ENCODE assay signal across 23 cellular contexts in genomic region chr11:4926607-4927006, GRCh38. TPM values are rescaled to one million over a fixed set of nuclear protein-coding genes. Genes with fewer than 3 reads are reported as not detected.
DNase-seq lines count a peak whose midpoint lies in the region; ATAC-seq, FAIRE-seq and TF ChIP-seq lines count a peak whose summit lies in the region.
"Had no signal": no experiment of that assay in that cellular context is flagged by ENCODE, and none has a peak within 500 bp of the region (broad histone marks: within the 10 kb centered on the region; RNA-seq: fewer than 3 reads in every experiment).

No MANE protein-coding gene starts in this region.

- H3K4me2 ChIP-seq in mammary epithelial cell (ENCODE audit: insufficient read depth, low read depth, low read length) = no peak overlapping the region

- H3K27me3 ChIP-seq in mammary epithelial cell (ENCODE audit: insufficient read depth, low read length) (no peaks in the 10 kb centered on the region), bronchial epithelial cell (ENCODE audit: control insufficient read depth, insufficient read depth, low read length) (no peaks in the 10 kb centered on the region), esophagus muscularis mucosa (no peaks in the 10 kb centered on the region)
- H3K27me3 ChIP-seq: SJCRH30 had no signal

- no peak for ATAC-seq in GM19035 (IDR thresholded peaks at IDR 0.05; ENCODE audit: unreplicated experiment)
- ATAC-seq: HCT116, SK-N-SH treated with all-trans-retinoic acid at 6 μM for 48 hours had no signal

- POLR2A ChIA-PET in MCF 10A (lab: Yijun Ruan, JAX) = interaction anchor here (0.5 kb wide), 1 partner anchor 112 kb away, joined by 5 read pairs; no protein-coding TSS in a partner anchor

- FAIRE-seq in bronchial epithelial cell (lab: Jason Lieb, UNC) = no peak
- FAIRE-seq: GM18507, H1 had no signal

- BruUV-seq in MCF 10A (replicated peaks; lab: Mats Ljungman, UMichigan) (no TSS peak), mammary epithelial cell (replicated peaks; lab: Mats Ljungman, UMichigan) (no TSS peak)

- no peak for TF ChIP-seq CTCF in MCF 10A (IDR thresholded peaks at IDR 0.05; ENCODE audit: unreplicated experiment)
- no peak for TF ChIP-seq CTCF in mammary epithelial cell (conservative IDR thresholded peaks at IDR 0.05 in 1 of 2, IDR thresholded peaks at IDR 0.05 in 1 of 2; ENCODE audit: extremely low read depth in 1 of 2, insufficient read depth in 1 of 2, low read depth in 1 of 2, low read length in 2 of 2)
- TF ChIP-seq CTCF in bronchial epithelial cell (IDR thresholded peaks at IDR 0.05; ENCODE audit: insufficient read depth, low read length, severe bottlenecking) = no peak
- TF ChIP-seq CTCF in esophagus muscularis mucosa (IDR thresholded peaks at IDR 0.05) = no peak

- no peaks in the 10 kb centered on the region for H4K20me1 ChIP-seq in mammary epithelial cell (ENCODE audit: insufficient read depth, low read length)

- H3K4me1 ChIP-seq in mammary epithelial cell (ENCODE audit: insufficient read depth, low read length) (no peaks in the 10 kb centered on the region), esophagus muscularis mucosa (no peaks in the 10 kb centered on the region)
- H3K4me1 ChIP-seq: SJCRH30 had no signal

- H3K9me3 Mint-ChIP-seq in MCF 10A (ENCODE audit: unreplicated experiment) = no peaks in the 10 kb centered on the region

- no peaks in the 10 kb centered on the region for H3K9me3 ChIP-seq in mammary epithelial cell (replicated peaks; ENCODE audit: insufficient read depth, low read length)
- H3K9me3 ChIP-seq in esophagus muscularis mucosa = no peaks in the 10 kb centered on the region
- H3K9me3 ChIP-seq: SJCRH30 had no signal

- H3K79me2 ChIP-seq in mammary epithelial cell (ENCODE audit: insufficient read depth, low read length) = no peaks in the 10 kb centered on the region

- no peak for TF ChIP-seq EP300 in esophagus muscularis mucosa (IDR thresholded peaks at IDR 0.05)

- no peak overlapping the region for H3K4me3 Mint-ChIP-seq in MCF 10A (ENCODE audit: unreplicated experiment)

- no peaks in the 10 kb centered on the region for H3K36me3 Mint-ChIP-seq in MCF 10A (ENCODE audit: insufficient read depth, unreplicated experiment)

- CTCF ChIA-PET in MCF 10A (lab: Yijun Ruan, JAX) (interaction anchor here (0.6 to 1.1 kb wide), 2 partner anchors 31 to 1078 kb away, joined by 3 read pairs; no protein-coding TSS in a partner anchor), mammary epithelial cell (lab: Charles Lee; ENCODE audit: low non-redundant PET) (no interaction called here)

- intact Hi-C loops in MCF 10A (cut with micrococcal nuclease) (no loop called here), mammary epithelial cell (cut with micrococcal nuclease) (no loop called here), esophagus muscularis mucosa (cut with DNase I) (no loop called here)

- H3K4me1 Mint-ChIP-seq in MCF 10A (ENCODE audit: insufficient read depth, unreplicated experiment) = no peaks in the 10 kb centered on the region

- H3K27ac Mint-ChIP-seq in MCF 10A (ENCODE audit: low read depth, unreplicated experiment) = no peak overlapping the region

- H3K9ac ChIP-seq in mammary epithelial cell (ENCODE audit: insufficient read depth, low read length) = no peak overlapping the region

- H3K36me3 ChIP-seq in mammary epithelial cell (ENCODE audit: insufficient read depth, low read length) = no peaks in the 10 kb centered on the region
- H3K36me3 ChIP-seq in bronchial epithelial cell (ENCODE audit: control insufficient read depth, insufficient read depth, low read length) = no peaks in the 10 kb centered on the region
- H3K36me3 ChIP-seq in esophagus muscularis mucosa = no peaks in the 10 kb centered on the region
- H3K36me3 ChIP-seq: SJCRH30 had no signal

- DNase-seq in MCF 10A (ENCODE audit: unreplicated experiment) = peak; percentile 5
- DNase-seq in mammary epithelial cell = no peak
- peak; percentile 25 for DNase-seq in bronchial epithelial cell (ENCODE audit: low read depth)
- DNase-seq in kidney tubule cell (ENCODE audit: low spot score) = peak; percentile 9
- DNase-seq in esophagus muscularis mucosa (ENCODE audit: extremely low spot score) = no peak
- DNase-seq in inferior parietal cortex (ENCODE audit: extremely low spot score) = no peak
- DNase-seq: 8988T, ACHN, Calu3, KBM-7, MM.1S, NCI-H2029, NCI-H446, NCI-H524 treated with DMSO at 0.1 percent for 48 hours, NCI-H774, SJCRH30 had no signal

- in situ Hi-C loops in mammary epithelial cell (cut with MboI; ENCODE audit: low sequenced_read_pairs in 2 of 2) = no loop called here

- peaks cover 22% of the 10 kb centered on the region for H3K27me3 Mint-ChIP-seq in MCF 10A (ENCODE audit: insufficient read depth, unreplicated experiment)

- H2AFZ ChIP-seq in mammary epithelial cell (ENCODE audit: low read depth, low read length) = no peak overlapping the region

- TF ChIP-seq POLR2A in esophagus muscularis mucosa (IDR thresholded peaks at IDR 0.05; ENCODE audit: low read depth) = no peak

- no peak overlapping the region for H3K27ac ChIP-seq in mammary epithelial cell (ENCODE audit: insufficient read depth, low read depth, low read length)
- no peak overlapping the region for H3K27ac ChIP-seq in esophagus muscularis mucosa (replicated peaks in 1 of 4)
- H3K27ac ChIP-seq: SJCRH30 had no signal

- H3K4me3 ChIP-seq in mammary epithelial cell (replicated peaks in 1 of 3; ENCODE audit: insufficient read depth in 1 of 3, low read depth in 2 of 3, low read length in 3 of 3) (no peak overlapping the region), bronchial epithelial cell (ENCODE audit: low read depth, low read length) (no peak overlapping the region), esophagus muscularis mucosa (no peak overlapping the region)
- H3K4me3 ChIP-seq: SJCRH30 had no signal

- dilution Hi-C loops in mammary epithelial cell (cut with HindIII; ENCODE audit: low sequenced_read_pairs) = no loop called here

RNA-seq across cellular contexts. Expression of gene OR51G1, which starts 2.5 kb away (rescaled TPM):
- total RNA-seq in MCF 10A (2022) = not detected in 2 replicates
- not detected for total RNA-seq in mammary epithelial cell
- not detected for polyA plus RNA-seq in mammary epithelial cell
- not detected for polyA minus RNA-seq in mammary epithelial cell
- not detected in 2 replicates for total RNA-seq in bronchial epithelial cell
- not detected for total RNA-seq in esophagus muscularis mucosa
- total RNA-seq: Calu3, H1, HT1080, SJCRH30 had no signal
- polyA plus RNA-seq: BJ, H1 had no signal

RNA-seq across cellular contexts. Expression of gene OR51G2, which starts 7.5 kb away (rescaled TPM):
- total RNA-seq in MCF 10A (2022) (not detected in 2 replicates), mammary epithelial cell (not detected), bronchial epithelial cell (not detected in 2 replicates), esophagus muscularis mucosa (not detected)
- not detected for polyA plus RNA-seq in mammary epithelial cell
- not detected for polyA minus RNA-seq in mammary epithelial cell
- total RNA-seq: Calu3, H1, HT1080, SJCRH30 had no signal
- polyA plus RNA-seq: BJ, H1 had no signal

RNA-seq across cellular contexts. Expression of gene OR51A4, which starts 20.8 kb away (rescaled TPM):
- total RNA-seq in MCF 10A (2022) = not detected in 2 replicates
- not detected for total RNA-seq in mammary epithelial cell
- polyA plus RNA-seq in mammary epithelial cell = not detected
- not detected for polyA minus RNA-seq in mammary epithelial cell
- not detected in 2 replicates for total RNA-seq in bronchial epithelial cell
- total RNA-seq in esophagus muscularis mucosa = not detected
- total RNA-seq: Calu3, H1, HT1080, SJCRH30 had no signal
- polyA plus RNA-seq: BJ, H1 had no signal

RNA-seq across cellular contexts. Expression of gene OR51A7, which starts 23.0 kb away (rescaled TPM):
- total RNA-seq in MCF 10A (2022) = not detected in 2 replicates
- not detected for total RNA-seq in mammary epithelial cell
- polyA plus RNA-seq in mammary epithelial cell = not detected
- not detected for polyA minus RNA-seq in mammary epithelial cell
- total RNA-seq in bronchial epithelial cell = not detected in 2 replicates
- not detected for total RNA-seq in esophagus muscularis mucosa
- total RNA-seq: Calu3, H1, HT1080, SJCRH30 had no signal
- polyA plus RNA-seq: BJ, H1 had no signal

RNA-seq across cellular contexts. Expression of gene OR51A2, which starts 28.9 kb away (rescaled TPM):
- total RNA-seq in MCF 10A (2022) (not detected in 2 replicates), mammary epithelial cell (not detected), bronchial epithelial cell (not detected in 2 replicates), esophagus muscularis mucosa (not detected)
- polyA plus RNA-seq in mammary epithelial cell = not detected
- polyA minus RNA-seq in mammary epithelial cell = not detected
- total RNA-seq: Calu3, H1, HT1080, SJCRH30 had no signal
- polyA plus RNA-seq: BJ, H1 had no signal

Comparison
In these comparisons a context has a peak if more than half of its experiments do, and no peak if none do; other contexts are left out.
1. DNase-seq: peak in MCF 10A (single experiment), bronchial epithelial cell (single experiment) and kidney tubule cell (single experiment); none in mammary epithelial cell (single experiment), esophagus muscularis mucosa (single experiment) and inferior parietal cortex (single experiment).